Comparison of ENCODE assay signal across 8 cellular contexts in the genomic region with DNA sequence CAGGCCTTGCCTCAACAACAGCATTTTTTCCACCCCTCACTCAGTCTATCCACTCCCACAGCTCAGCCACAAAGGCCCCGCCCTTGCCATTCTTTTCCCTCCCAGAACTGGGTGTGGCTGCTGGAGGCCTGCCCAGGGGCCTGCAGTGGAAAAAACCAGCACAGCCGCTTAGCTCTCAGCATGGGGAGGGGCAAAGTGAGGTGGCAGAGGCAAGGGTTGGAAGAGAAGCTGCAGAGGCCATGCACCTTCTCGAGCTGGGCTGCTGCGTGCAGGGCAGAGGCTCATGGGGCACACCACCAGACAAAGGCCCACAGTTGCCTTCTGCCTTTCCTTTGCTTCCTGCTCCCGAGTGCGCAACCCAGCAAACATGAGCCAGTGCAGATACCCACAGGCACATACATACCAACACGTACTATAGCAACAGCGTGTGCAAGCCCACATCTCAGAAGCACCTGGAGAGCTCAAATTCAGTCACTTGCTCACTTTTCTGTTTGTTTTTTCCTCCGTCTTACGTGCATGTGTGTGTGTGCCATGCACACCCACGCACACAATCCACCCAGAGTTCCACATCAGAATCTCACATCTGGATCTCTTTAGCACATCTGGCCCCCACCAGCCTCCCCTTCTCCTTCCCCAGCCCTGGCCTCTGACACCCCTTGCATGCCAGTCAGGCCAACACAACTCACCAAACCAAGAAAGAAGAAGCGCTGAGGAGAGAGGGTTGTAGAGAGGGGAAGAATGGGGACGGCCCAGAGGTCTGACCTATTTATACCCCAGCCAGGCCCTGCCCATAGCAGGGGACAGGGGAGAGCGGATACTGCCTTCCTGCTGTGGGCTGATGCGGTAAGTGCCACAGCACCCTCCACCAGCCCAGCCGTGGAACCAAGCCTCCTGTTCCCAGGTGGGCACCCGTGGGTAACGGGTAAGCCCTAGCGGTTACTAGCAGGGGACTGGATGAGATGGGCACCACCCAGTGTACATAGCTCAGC. TPM values are rescaled to one million over a fixed set of nuclear protein-coding genes. Genes with fewer than 3 reads are reported as not detected.
DNase-seq lines count a peak whose midpoint lies in the region; ATAC-seq and TF ChIP-seq lines count a peak whose summit lies in the region.

Gene S100A4, minus strand, starts transcription at position 740 of the 989 bp plus-strand sequence. CDS start 1,012 bp downstream, outside the sequence.

- H3K4me3 ChIP-seq in coronary artery (peak within 1 kb of the TSS; percentile 76), liver (ENCODE audit: low read depth in 1 of 3, low read length in 3 of 3) (no peak within 1 kb of the TSS)

- TF ChIP-seq CTCF in coronary artery (IDR thresholded peaks at IDR 0.05) (no peak), liver (IDR thresholded peaks at IDR 0.05; ENCODE audit: low read depth, low read length, missing input control) (no peak)

- no peaks in the 10 kb centered on the region for H3K27me3 ChIP-seq in liver (ENCODE audit: control insufficient read depth in 4 of 4, insufficient read depth in 4 of 4, low read length in 3 of 4)

- no peak for TF ChIP-seq RAD21 in liver (IDR thresholded peaks at IDR 0.05)

- H3K9ac ChIP-seq in liver (ENCODE audit: low read depth in 1 of 2, low read length in 2 of 2): peak within 1 kb of the TSS in 1 of 2 donors; percentile 32

- ATAC-seq in HG03095 (IDR thresholded peaks at IDR 0.05; ENCODE audit: unreplicated experiment): peak; percentile 47

- H3K9me3 ChIP-seq in liver (ENCODE audit: control insufficient read depth in 4 of 4, low read length in 3 of 4): no peaks in the 10 kb centered on the region

- WGBS in liver: 71% methylated on average over 19 of the region's 19 CpGs

- H3K27ac ChIP-seq in coronary artery (peak within 1 kb of the TSS; percentile 38 to 96), liver (ENCODE audit: low read depth in 1 of 2, low read length in 2 of 2) (peak within 1 kb of the TSS in 1 of 2 donors; percentile 64)

- H3K36me3 ChIP-seq in liver (ENCODE audit: control insufficient read depth in 4 of 4, insufficient read depth in 3 of 4, low read depth in 1 of 4, low read length in 3 of 4): no peaks in the 10 kb centered on the region

- peak; percentile 92 for DNase-seq in EL
- peak; percentile 98 to 99 for DNase-seq in NCI-H526 (lab: John Stamatoyannopoulos, UW)
- peak; percentile 97 for DNase-seq in activated CD4-positive, alpha-beta T cell treated with anti-CD3 and anti-CD28 coated beads for 48 hours
- DNase-seq in coronary artery (ENCODE audit: low spot score): peak; percentile 97
- DNase-seq in stimulated activated CD4-positive, alpha-beta T cell treated with anti-CD3 and anti-CD28 coated beads, Interleukin-4, amount 100 ng/mL, for 1 hour: peak; percentile 88
- DNase-seq in middle frontal gyrus (ENCODE audit: extremely low spot score, low spot score): no peak

- H3K4me1 ChIP-seq in liver (ENCODE audit: control insufficient read depth in 4 of 4, insufficient read depth in 4 of 4, low read length in 3 of 4): no peaks in the 10 kb centered on the region

TF ChIP-seq in liver, 16 proteins besides CTCF, POLR2A, EP300 and RAD21:
- TF ChIP-seq FOXA2 (IDR thresholded peaks at IDR 0.05): no peak
- peak; percentile 72 for TF ChIP-seq SP1 (IDR thresholded peaks at IDR 0.05)
- TF ChIP-seq HNF4A (conservative IDR thresholded peaks at IDR 0.05): no peak

RNA-seq across cellular contexts. Expression of gene S100A4, which starts in this region (rescaled TPM):
- 10 to 100 TPM in 1 of 2 donors, 1 to 10 TPM in 1; 4.8 to 69.8 TPM for total RNA-seq in liver
- polyA plus RNA-seq in liver: 10 to 100 TPM; 16.3 to 17.1 TPM
